Comparison of ENCODE assay signal across 27 cellular contexts in the genomic region with DNA sequence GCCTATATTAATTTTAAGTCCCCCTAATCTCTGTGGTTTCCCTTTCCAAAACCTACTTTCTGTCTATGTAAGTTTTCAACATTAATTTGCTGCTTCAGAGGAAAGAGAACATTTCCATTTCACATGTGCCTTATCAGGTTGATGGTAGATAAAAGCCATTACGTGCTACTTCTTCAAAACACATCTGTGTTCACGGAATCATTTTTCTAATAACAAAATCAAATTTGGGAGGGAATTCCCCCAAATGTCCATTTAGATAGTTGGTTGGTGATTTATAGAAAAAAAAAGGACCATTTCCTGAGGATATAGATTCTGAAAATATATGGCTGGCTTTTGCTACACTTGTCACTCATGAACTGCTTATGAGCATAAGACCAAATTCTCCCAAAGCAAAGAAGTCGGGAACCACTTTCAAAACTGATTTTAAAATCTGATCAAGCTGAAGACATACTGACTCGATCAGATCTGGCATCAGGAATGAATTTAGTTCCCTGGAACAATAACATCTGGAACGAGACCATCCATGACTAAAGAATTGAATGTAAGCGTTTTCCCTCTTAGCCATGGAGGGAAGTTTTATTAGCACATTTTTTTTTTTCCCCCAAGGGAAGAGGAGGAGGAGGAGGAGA. TPM values are rescaled to one million over a fixed set of nuclear protein-coding genes. Genes with fewer than 3 reads are reported as not detected.
DNase-seq lines count a peak whose midpoint lies in the region; FAIRE-seq and TF ChIP-seq lines count a peak whose summit lies in the region.
"Had no signal": no experiment of that assay in that cellular context is flagged by ENCODE, and none has a peak within 500 bp of the region (broad histone marks: within the 10 kb centered on the region; RNA-seq: fewer than 3 reads in every experiment).

No MANE protein-coding gene starts in this region.

- H3K4me1 ChIP-seq in Loucy (ENCODE audit: insufficient read depth, low read length, poor library complexity, severe bottlenecking) (peaks cover 80% of the 10 kb centered on the region), adipocyte (ENCODE audit: control insufficient read depth, insufficient read depth, low read length) (peaks cover 68% of the 10 kb centered on the region), A673 (ENCODE audit: insufficient read depth, low read length, poor library complexity, severe bottlenecking) (no peaks in the 10 kb centered on the region)
- H3K4me1 ChIP-seq: A549, BE2C had no signal

- BruUV-seq in MCF 10A (replicated peaks; lab: Mats Ljungman, UMichigan): no TSS peak
- BruUV-seq in A673 (replicated peaks; lab: Mats Ljungman, UMichigan): no TSS peak

- peak overlapping the region; percentile 53 to 94 (median 86) for H3K27ac Mint-ChIP-seq in nephron
- H3K27ac Mint-ChIP-seq in MCF 10A (ENCODE audit: low read depth, unreplicated experiment): no peak overlapping the region

- H3K27me3 ChIP-seq in Loucy (ENCODE audit: insufficient read depth, low read length, poor library complexity, severe bottlenecking) (no peaks in the 10 kb centered on the region), adipocyte (replicated peaks; ENCODE audit: control insufficient read depth, insufficient read depth, low read length) (no peaks in the 10 kb centered on the region), A673 (replicated peaks; ENCODE audit: insufficient read depth, low read depth, low read length, poor library complexity) (peaks cover 29% of the 10 kb centered on the region)
- H3K27me3 ChIP-seq: uterus had no signal

- H3K4me3 ChIP-seq in AG10803 (ENCODE audit: low read length): no peak overlapping the region
- H3K4me3 ChIP-seq in Loucy (ENCODE audit: low read length, poor library complexity, severe bottlenecking): peak overlapping the region; percentile 12
- H3K4me3 ChIP-seq in adipocyte (ENCODE audit: low read length): no peak overlapping the region
- no peak overlapping the region for H3K4me3 ChIP-seq in A673 (ENCODE audit: low read depth, low read length, poor library complexity, severe bottlenecking)
- H3K4me3 ChIP-seq: A549, GM12878, lung, skin epidermis, uterus had no signal

- POLR2A ChIA-PET in MCF 10A (lab: Yijun Ruan, JAX) (interaction anchor here (0.7 kb wide), 1 partner anchor 74 kb away, joined by 4 read pairs; no protein-coding TSS in a partner anchor), A673 (lab: Charles Lee; ENCODE audit: low non-redundant PET) (no interaction called here)

- H2AFZ ChIP-seq in Loucy (ENCODE audit: low read length): no peak overlapping the region

- TF ChIP-seq CTCF in AG10803 (conservative IDR thresholded peaks at IDR 0.05; ENCODE audit: low read length) (no peak), Loucy (conservative IDR thresholded peaks at IDR 0.05; ENCODE audit: low read length) (no peak), nephron (IDR thresholded peaks at IDR 0.05; ENCODE audit: unreplicated experiment in 3 of 3) (no peak), MCF 10A (IDR thresholded peaks at IDR 0.05; ENCODE audit: unreplicated experiment) (no peak), A673 (conservative IDR thresholded peaks at IDR 0.05; ENCODE audit: low read depth, low read length) (no peak)

- peaks cover 40% of the 10 kb centered on the region for H3K36me3 Mint-ChIP-seq in nephron (ENCODE audit: low read depth)
- peaks cover 19% of the 10 kb centered on the region for H3K36me3 Mint-ChIP-seq in MCF 10A (ENCODE audit: insufficient read depth, unreplicated experiment)

- peaks cover 66% of the 10 kb centered on the region for H3K4me1 Mint-ChIP-seq in nephron
- peaks cover 6% of the 10 kb centered on the region for H3K4me1 Mint-ChIP-seq in MCF 10A (ENCODE audit: insufficient read depth, unreplicated experiment)

- H3K4me3 Mint-ChIP-seq in nephron (peak overlapping the region; percentile 27 to 75 (median 67)), MCF 10A (ENCODE audit: unreplicated experiment) (no peak overlapping the region)
- H3K4me3 Mint-ChIP-seq: activated T-cell treated with anti-CD3 and anti-CD28 coated beads, Interleukin-2, amount 50 U/mL, for 4 hours had no signal

- no peak for TF ChIP-seq POLR2A in H54 (IDR thresholded peaks at IDR 0.05; ENCODE audit: low read depth, low read length)

- no peaks in the 10 kb centered on the region for H3K9me2 ChIP-seq in Loucy (replicated peaks; ENCODE audit: low read depth, low read length)

- H3F3A ChIP-seq in Loucy (ENCODE audit: low read depth): peaks cover 6% of the 10 kb centered on the region; the same call in 1 of the 2 replicates

- intact Hi-C loops in MCF 10A (cut with micrococcal nuclease) (no loop called here), A673 (cut with micrococcal nuclease; ENCODE audit: unreplicated experiment) (no loop called here)

- peaks cover 68% of the 10 kb centered on the region for H4K20me1 ChIP-seq in Loucy (ENCODE audit: insufficient read depth, low read length, poor library complexity, severe bottlenecking)

- H3K36me3 ChIP-seq in Loucy (ENCODE audit: insufficient read depth, low read length) (peaks cover 12% of the 10 kb centered on the region; the same call in 1 of the 2 replicates), adipocyte (ENCODE audit: control insufficient read depth, insufficient read depth, low read length, severe bottlenecking) (peaks cover 7% of the 10 kb centered on the region), A673 (ENCODE audit: insufficient read depth, low read length, poor library complexity, severe bottlenecking) (no peaks in the 10 kb centered on the region)
- H3K36me3 ChIP-seq: BE2C, uterus had no signal

- peaks cover 62% of the 10 kb centered on the region for H3K79me2 ChIP-seq in Loucy (ENCODE audit: insufficient read depth, low read length)

- FAIRE-seq in H54 (lab: Jason Lieb, UNC): no peak
- FAIRE-seq: A549, endometrium, GM12878, TTC549 had no signal

- CTCF ChIA-PET in MCF 10A (lab: Yijun Ruan, JAX): no interaction called here
- CTCF ChIA-PET in A673 (lab: Charles Lee): no interaction called here

- H3K9me3 Mint-ChIP-seq in nephron: no peaks in the 10 kb centered on the region
- H3K9me3 Mint-ChIP-seq in MCF 10A (ENCODE audit: unreplicated experiment): no peaks in the 10 kb centered on the region
- H3K9me3 Mint-ChIP-seq: activated T-cell treated with anti-CD3 and anti-CD28 coated beads, Interleukin-2, amount 50 U/mL, for 4 hours had no signal

- no peaks in the 10 kb centered on the region for H3K9me3 ChIP-seq in Loucy (ENCODE audit: insufficient read depth, low read depth, low read length)
- H3K9me3 ChIP-seq in adipocyte (ENCODE audit: control insufficient read depth, low read length): no peaks in the 10 kb centered on the region
- H3K9me3 ChIP-seq in A673 (ENCODE audit: low read depth, low read length, poor library complexity, severe bottlenecking): no peaks in the 10 kb centered on the region
- H3K9me3 ChIP-seq: A549, BE2C, uterus had no signal

- H3K27ac ChIP-seq in A673 (ENCODE audit: low read depth, low read length, poor library complexity, severe bottlenecking): no peak overlapping the region
- H3K27ac ChIP-seq: A549, uterus had no signal

- DNase-seq in AG10803 (ENCODE audit: low read depth) (peak; percentile 53), adipocyte (ENCODE audit: low read depth) (peak; percentile 35), MCF 10A (ENCODE audit: unreplicated experiment) (no peak), A673 (ENCODE audit: low spot score) (no peak), NCI-H2081 (lab: John Stamatoyannopoulos, UW) (no peak), H54 (ENCODE audit: insufficient read length, low spot score) (no peak)
- DNase-seq: activated CD4-positive, alpha-beta T cell treated with anti-CD3 and anti-CD28 coated beads for 48 hours; activated naive CD4-positive, alpha-beta T cell; activated T-cell treated with anti-CD3 and anti-CD28 coated beads, Interleukin-2, amount 50 U/mL, for 4 hours; anterior cingulate cortex; BE2C; caudate nucleus; HCEC 1CT; kidney glomerular epithelial cell; NCI-H1417 treated with DMSO at 0.1 percent for 48 hours; NCI-H510A; PC-3; Right ventricle myocardium superior; uterus had no signal

- H3K4me2 ChIP-seq in Loucy (ENCODE audit: low read depth, low read length, poor library complexity, severe bottlenecking): peak overlapping the region; percentile 46
- H3K4me2 ChIP-seq: A549 had no signal

- H3K9ac ChIP-seq in Loucy (ENCODE audit: low read depth, low read length, poor library complexity, severe bottlenecking) (no peak overlapping the region), adipocyte (ENCODE audit: low read length) (no peak overlapping the region)

- H3K27me3 Mint-ChIP-seq in nephron (ENCODE audit: low read depth) (peaks cover 5% of the 10 kb centered on the region), MCF 10A (ENCODE audit: insufficient read depth, unreplicated experiment) (no peaks in the 10 kb centered on the region)

RNA-seq across cellular contexts. Expression of gene PTGR3, which starts 8.2 kb away (rescaled TPM):
- total RNA-seq in MCF 10A (2022) (19.8 and 20.6 TPM in 2 replicates), A673 (2021) (6.9 and 7.4 TPM in 2 replicates)

RNA-seq across cellular contexts. Expression of gene TSHZ1, which starts 9.8 kb away (rescaled TPM):
- total RNA-seq in MCF 10A (2022) (9.7 and 11.7 TPM in 2 replicates), A673 (2021) (1.8 and 3.6 TPM in 2 replicates)

Comparison
In these comparisons a context has a peak if more than half of its experiments do, and no peak if none do; other contexts are left out.
1. DNase-seq: peak in AG10803 (single experiment) and adipocyte (single experiment); none in MCF 10A (single experiment), A673 (single experiment), NCI-H2081 (0 of 2) and H54 (single experiment).